ENCODE assay signal across 8 cellular contexts in the genomic region with DNA sequence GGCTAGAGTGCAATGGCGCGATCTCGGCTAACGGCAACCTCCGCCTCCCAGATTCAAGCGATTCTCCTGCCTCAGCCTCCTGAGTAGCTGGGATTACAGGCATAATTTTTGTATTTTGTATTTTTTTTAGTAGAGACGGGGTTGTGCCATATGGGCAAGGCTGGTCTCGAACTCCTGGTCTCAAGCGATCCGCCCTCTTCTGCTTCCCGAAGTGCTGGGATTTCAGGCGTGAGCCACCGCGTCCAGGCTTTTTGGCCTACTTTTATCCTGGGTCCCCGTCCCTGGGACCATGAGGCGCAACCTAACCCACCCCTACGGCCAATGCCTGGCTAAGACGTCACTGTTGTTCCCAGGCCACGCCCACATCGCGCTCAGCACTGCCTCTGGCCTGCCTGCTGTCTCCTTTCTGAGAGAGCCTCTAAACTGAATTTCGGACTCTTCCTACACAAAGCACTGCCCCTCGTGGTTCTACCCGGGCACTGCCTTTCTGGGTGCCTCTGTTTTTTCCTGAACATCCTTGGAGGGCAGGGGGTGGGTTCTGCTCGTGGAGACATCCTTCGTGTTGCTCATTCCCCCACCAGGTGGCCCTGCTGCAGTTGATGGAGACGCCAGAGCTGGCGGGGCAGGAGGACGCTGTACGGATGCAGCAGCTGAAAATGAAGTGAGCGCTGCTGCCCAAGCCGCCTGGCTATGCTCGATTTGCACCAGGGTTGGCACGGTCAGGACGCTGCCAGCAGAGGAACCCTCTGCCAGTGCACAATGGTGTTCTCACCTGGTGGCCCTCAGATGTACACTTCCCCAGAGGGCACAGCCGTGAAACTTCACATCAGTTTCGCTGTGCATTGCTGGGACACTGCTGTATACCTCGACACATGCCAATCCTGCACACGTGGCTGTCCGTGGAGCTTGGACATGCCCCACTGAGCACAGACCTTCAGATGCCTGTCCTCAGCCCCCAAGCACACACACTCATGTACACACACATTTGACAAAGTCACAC. TPM values are rescaled to one million over a fixed set of nuclear protein-coding genes. Genes with fewer than 3 reads are reported as not detected.
DNase-seq lines count a peak whose midpoint lies in the region; ATAC-seq and TF ChIP-seq lines count a peak whose summit lies in the region.

No MANE protein-coding gene starts in this region.

- 0 out of 3 replicates have a peak, but pooled peaks cover 4% of the 10 kb centered on the region for H3K9me3 Mint-ChIP-seq in GM23338

- peak overlapping the region; percentile 86 for H3K4me3 Mint-ChIP-seq in GM23338

- peak overlapping the region; percentile 99 for H3K27ac Mint-ChIP-seq in GM23338

- H3K27me3 Mint-ChIP-seq in GM23338 (ENCODE audit: insufficient read depth, low read depth, poor library complexity), result peaks cover 34% of the 10 kb centered on the region

- peaks cover 3% of the 10 kb centered on the region; the same call in 1 of the 2 replicates for H3K79me2 ChIP-seq in GM23338 (replicated peaks; ENCODE audit: insufficient read depth)

- peak overlapping the region; percentile 82; the same call in 1 of the 2 replicates for H3K4me3 ChIP-seq in AG04450 (ENCODE audit: low read depth, low read length)
- peak overlapping the region; percentile 91 for H3K4me3 ChIP-seq in GM23338
- H3K4me3 ChIP-seq in SJCRH30, result peak overlapping the region; percentile 89; the same call in 1 of the 2 replicates
- no peak overlapping the region for H3K4me3 ChIP-seq in epithelial cell of proximal tubule (ENCODE audit: low read depth, low read length)

- POLR2A ChIA-PET in AG04450 (lab: Yijun Ruan, JAX), result interaction anchor here (0.9 to 1.4 kb wide), 2 partner anchors 327 to 329 kb away, joined by 4 to 7 read pairs; a partner anchor contains a TSS

- no peak overlapping the region for H2AFZ ChIP-seq in GM23338

- ATAC-seq in GM23338 (peak; percentile 52), HG02938 (IDR thresholded peaks at IDR 0.05; ENCODE audit: unreplicated experiment) (no peak), GM18520 (IDR thresholded peaks at IDR 0.05; ENCODE audit: unreplicated experiment) (no peak), HG03045 (IDR thresholded peaks at IDR 0.05; ENCODE audit: unreplicated experiment) (no peak)

- peaks cover 27% of the 10 kb centered on the region for H3K4me1 ChIP-seq in GM23338 (ENCODE audit: insufficient read depth)
- H3K4me1 ChIP-seq in SJCRH30, result peaks cover 9% of the 10 kb centered on the region

- H3K27me3 ChIP-seq in AG04450 (ENCODE audit: control insufficient read depth, insufficient read depth, low read length), result no peaks in the 10 kb centered on the region
- H3K27me3 ChIP-seq in GM23338 (ENCODE audit: insufficient read depth), result peaks cover 4% of the 10 kb centered on the region; the same call in 1 of the 2 replicates
- 0 out of 2 replicates have a peak, but pooled peaks cover 4% of the 10 kb centered on the region for H3K27me3 ChIP-seq in SJCRH30

- H3K27ac ChIP-seq in AG04450 (ENCODE audit: low read depth, low read length), result no peak overlapping the region
- peak overlapping the region; percentile 89 for H3K27ac ChIP-seq in GM23338 (ENCODE audit: low read depth)
- H3K27ac ChIP-seq in SJCRH30, result no peak overlapping the region

- H3K36me3 Mint-ChIP-seq in GM23338 (ENCODE audit: low read depth), result peaks cover 17% of the 10 kb centered on the region

- H3K9me3 ChIP-seq in AG04450 (ENCODE audit: control insufficient read depth, insufficient read depth, low read length) (no peaks in the 10 kb centered on the region), SJCRH30 (replicated peaks) (no peaks in the 10 kb centered on the region)

- CTCF ChIA-PET in AG04450 (lab: Charles Lee), result interaction anchor here (1.3 to 3.1 kb wide), 2 partner anchors 82 to 258 kb away, joined by 3 to 38 read pairs; no protein-coding TSS in a partner anchor

- H4K20me1 ChIP-seq in GM23338 (replicated peaks; ENCODE audit: insufficient read depth), result no peaks in the 10 kb centered on the region; the same call in 1 of the 2 replicates

- H3K36me3 ChIP-seq in GM23338 (ENCODE audit: insufficient read depth), result no peaks in the 10 kb centered on the region; the same call in 1 of the 2 replicates
- H3K36me3 ChIP-seq in SJCRH30, result no peaks in the 10 kb centered on the region

- H3K4me1 Mint-ChIP-seq in GM23338, result peaks cover 33% of the 10 kb centered on the region

- peak; percentile 27; the same call in 1 of the 2 replicates for TF ChIP-seq CTCF in AG04450 (IDR thresholded peaks at IDR 0.05; ENCODE audit: low read depth, low read length)
- TF ChIP-seq CTCF in GM23338 (conservative IDR thresholded peaks at IDR 0.05; ENCODE audit: low read depth in 2 of 2), result peak; percentile 69 to 77
- TF ChIP-seq CTCF in epithelial cell of proximal tubule (conservative IDR thresholded peaks at IDR 0.05; ENCODE audit: low read depth, low read length), result peak; percentile 8

- H3K4me2 ChIP-seq in GM23338, result peak overlapping the region; percentile 75

- H3K9me2 ChIP-seq in GM23338 (ENCODE audit: insufficient read depth), result no peaks in the 10 kb centered on the region

- peaks cover 42% of the 10 kb centered on the region for H3F3A ChIP-seq in GM23338 (replicated peaks; ENCODE audit: low read depth)

- no peak for DNase-seq in AG04450 (ENCODE audit: low read depth, low spot score)
- DNase-seq in GM23338 (ENCODE audit: low spot score), result peak; percentile 99
- no peak for DNase-seq in SJCRH30
- DNase-seq in epithelial cell of proximal tubule (ENCODE audit: low read depth), result no peak
- peak; percentile 31 for DNase-seq in non-pigmented ciliary epithelial cell (ENCODE audit: low read depth)

TF ChIP-seq in GM23338, 12 proteins besides CTCF, POLR2A, EP300 and RAD21:
- TF ChIP-seq POLR2AphosphoS5 (IDR thresholded peaks at IDR 0.05; ENCODE audit: low read depth), result peak; percentile 77
- no peak for TF ChIP-seq EZH2phosphoT487 (IDR thresholded peaks at IDR 0.05; ENCODE audit: unreplicated experiment)
- peak; percentile 85 for TF ChIP-seq CREB1 (CRISPR knock-in tag; IDR thresholded peaks at IDR 0.05; ENCODE audit: low read depth)

RNA-seq across cellular contexts. Expression of a gene that starts 2.0 kb away (rescaled TPM):
- polyA plus RNA-seq in AG04450 (2011; rRNA removed) (17.6 TPM in 2 replicates), GM23338 (2016; fragmentation: Nextera tagmentation; extraction: Ambion mirVana) (135 and 138 TPM in 2 replicates)
- polyA minus RNA-seq in AG04450 (2011; rRNA and poly(A)+ RNA removed), result 2.6 and 4.2 TPM in 2 replicates
- 121 and 124 TPM in 2 replicates for total RNA-seq in GM23338 (2014; rRNA removed; shearing (Covaris generic))
- total RNA-seq in SJCRH30 (2014; rRNA removed; shearing (Covaris generic)), result 24.8 TPM in 2 replicates
- total RNA-seq in epithelial cell of proximal tubule, result 141 and 167 TPM in 2 replicates

RNA-seq across cellular contexts. Expression of a gene that starts 16.0 kb away (rescaled TPM):
- polyA plus RNA-seq in AG04450 (2011; rRNA removed) (2.6 and 2.9 TPM in 2 replicates), GM23338 (2016; fragmentation: Nextera tagmentation; extraction: Ambion mirVana) (19.7 and 22.9 TPM in 2 replicates)
- 1.1 and 3.4 TPM in 2 replicates for polyA minus RNA-seq in AG04450 (2011; rRNA and poly(A)+ RNA removed)
- total RNA-seq in GM23338 (2014; rRNA removed; shearing (Covaris generic)), result 17.1 and 18.1 TPM in 2 replicates
- total RNA-seq in SJCRH30 (2014; rRNA removed; shearing (Covaris generic)), result 20.6 and 22.1 TPM in 2 replicates
- total RNA-seq in epithelial cell of proximal tubule, result 0.58 TPM in 1 of 2 replicates, not detected in the other

RNA-seq across cellular contexts. Expression of a gene that starts 18.9 kb away (rescaled TPM):
- polyA plus RNA-seq in AG04450 (2011; rRNA removed) (1,723 and 2,315 TPM in 2 replicates), GM23338 (2016; fragmentation: Nextera tagmentation; extraction: Ambion mirVana) (1,301 and 1,361 TPM in 2 replicates)
- polyA minus RNA-seq in AG04450 (2011; rRNA and poly(A)+ RNA removed), result 1,114 and 1,571 TPM in 2 replicates
- total RNA-seq in GM23338 (2014; rRNA removed; shearing (Covaris generic)), result 627 and 649 TPM in 2 replicates
- 1,236 and 1,352 TPM in 2 replicates for total RNA-seq in SJCRH30 (2014; rRNA removed; shearing (Covaris generic))
- 1,133 and 1,698 TPM in 2 replicates for total RNA-seq in epithelial cell of proximal tubule

RNA-seq across cellular contexts. Expression of a gene that starts 22.1 kb away (rescaled TPM):
- polyA plus RNA-seq in AG04450 (2011; rRNA removed) (0.81 and 1.3 TPM in 2 replicates), GM23338 (2016; fragmentation: Nextera tagmentation; extraction: Ambion mirVana) (15.7 and 16.2 TPM in 2 replicates)
- polyA minus RNA-seq in AG04450 (2011; rRNA and poly(A)+ RNA removed), result 0.23 TPM in 1 of 2 replicates, not detected in the other
- total RNA-seq in GM23338 (2014; rRNA removed; shearing (Covaris generic)), result 6.8 and 9.8 TPM in 2 replicates
- 0.20 TPM in 1 of 2 replicates, not detected in the other for total RNA-seq in SJCRH30 (2014; rRNA removed; shearing (Covaris generic))
- total RNA-seq in epithelial cell of proximal tubule, result 0.23 TPM in 1 of 2 replicates, not detected in the other

RNA-seq across cellular contexts. Expression of a gene that starts 32.9 kb away (rescaled TPM):
- polyA plus RNA-seq in AG04450 (2011; rRNA removed), result 77.3 and 104 TPM in 2 replicates
- 99.7 and 168 TPM in 2 replicates for polyA minus RNA-seq in AG04450 (2011; rRNA and poly(A)+ RNA removed)
- total RNA-seq in GM23338 (2014; rRNA removed; shearing (Covaris generic)), result 162 and 164 TPM in 2 replicates
- polyA plus RNA-seq in GM23338 (2016; fragmentation: Nextera tagmentation; extraction: Ambion mirVana), result 108 and 111 TPM in 2 replicates
- 71.0 and 75.8 TPM in 2 replicates for total RNA-seq in SJCRH30 (2014; rRNA removed; shearing (Covaris generic))
- total RNA-seq in epithelial cell of proximal tubule, result 128 and 207 TPM in 2 replicates

Comparison
In these comparisons a context has a peak if more than half of its experiments do, and no peak if none do; other contexts are left out.
1. DNase-seq: peak in GM23338 (single experiment) and non-pigmented ciliary epithelial cell (single experiment); none in AG04450 (single experiment), SJCRH30 (0 of 2) and epithelial cell of proximal tubule (single experiment).
2. CTCF ChIP-seq: peak in every context shown above with its lines; median percentile 73 in GM23338; 27 in AG04450; 8 in epithelial cell of proximal tubule.
3. RNA of a gene that starts 16.0 kb away (total RNA-seq): 20.6 to 22.1 TPM in SJCRH30 and 17.1 to 18.1 TPM in GM23338; 0.58 TPM in epithelial cell of proximal tubule; every median in the first group is over 10 times any median in the second.